Comparison of ENCODE assay signal across 22 cellular contexts in genomic region chr20:23242556-23243180, GRCh38.
"Had no signal": no experiment of that assay in that cellular context is flagged by ENCODE, and none has a peak within 500 bp of the region (broad histone marks: within the 10 kb centered on the region; RNA-seq: fewer than 3 reads in every experiment).

No MANE protein-coding gene starts in this region.

- H3K4me3 Mint-ChIP-seq: activated naive CD8-positive, alpha-beta T cell treated with anti-CD3 and anti-CD28 coated beads, Interleukin-2, amount 10 ng/mL, durations not matched to agents 7 days and 5 days; memory B cell; nephron; T-cell; T-helper 2 cell treated with Interferon-gamma antibody and Interleukin-4, amounts not matched to agents 5 μg/mL and 100 μg/mL, for 36 hours had no signal

- DNase-seq: activated CD4-positive, alpha-beta T cell treated with anti-CD3 and anti-CD28 coated beads for 1 hour; activated CD4-positive, alpha-beta T cell treated with anti-CD3 and anti-CD28 coated beads, Interleukin-2, amount 50 U/mL, for 1 hour; activated CD8-positive, alpha-beta memory T cell treated with anti-CD3 and anti-CD28 coated beads for 24 hours; activated naive CD4-positive, alpha-beta T cell treated with Interleukin-2 at 50 U/mL for 16 hours; activated naive CD8-positive, alpha-beta T cell treated with anti-CD3 and anti-CD28 coated beads, Interleukin-2, amount 10 ng/mL, durations not matched to agents 7 days and 5 days; activated T-cell treated with anti-CD3 and anti-CD28 coated beads, Interleukin-2, amount 50 U/mL, for 48 hours; amniotic stem cell; cortex of kidney; heart left ventricle; left cardiac atrium; nucleus accumbens; sigmoid colon; stimulated activated CD4-positive, alpha-beta T cell treated with anti-CD3 and anti-CD28 coated beads, Interleukin-4, amount 100 ng/mL, for 1 hour; stimulated activated naive CD4-positive, alpha-beta T cell; T-cell; testis; trophoblast cell; WERI-Rb-1 had no signal

- H3K27ac ChIP-seq: epithelial cell of prostate, heart left ventricle, sigmoid colon, testis, WERI-Rb-1 had no signal

- H3K36me3 Mint-ChIP-seq: activated naive CD8-positive, alpha-beta T cell treated with anti-CD3 and anti-CD28 coated beads, Interleukin-2, amount 10 ng/mL, durations not matched to agents 7 days and 5 days; memory B cell; T-cell had no signal

- H3K4me1 Mint-ChIP-seq: activated naive CD8-positive, alpha-beta T cell treated with anti-CD3 and anti-CD28 coated beads, Interleukin-2, amount 10 ng/mL, durations not matched to agents 7 days and 5 days; T-cell had no signal

- H3K36me3 ChIP-seq: heart left ventricle, sigmoid colon, WERI-Rb-1 had no signal

- H3K27me3 ChIP-seq: heart left ventricle, sigmoid colon, testis had no signal

- H3K4me3 ChIP-seq: heart left ventricle, sigmoid colon, testis had no signal

- H3K4me1 ChIP-seq: sigmoid colon had no signal

- ATAC-seq: heart left ventricle, left cardiac atrium, T-cell had no signal

- H3K9me3 ChIP-seq: testis had no signal

- H3K27ac Mint-ChIP-seq: activated naive CD8-positive, alpha-beta T cell treated with anti-CD3 and anti-CD28 coated beads, Interleukin-2, amount 10 ng/mL, durations not matched to agents 7 days and 5 days; memory B cell; nephron; T-cell; T-helper 2 cell treated with Interferon-gamma antibody and Interleukin-4, amounts not matched to agents 5 μg/mL and 100 μg/mL, for 36 hours had no signal
